In genomic region chr2:215619989-215620388, GRCh38 we compare ENCODE assay signal across 9 cellular contexts.
DNase-seq lines count a peak whose midpoint lies in the region; ATAC-seq and TF ChIP-seq lines count a peak whose summit lies in the region.
"Had no signal": no experiment of that assay in that cellular context is flagged by ENCODE, and none has a peak within 500 bp of the region (broad histone marks: within the 10 kb centered on the region; RNA-seq: fewer than 3 reads in every experiment).

No MANE protein-coding gene starts in this region.

- peak overlapping the region; percentile 23; the same call in 1 of the 2 replicates for H3K27ac ChIP-seq in VCaP

- peaks cover 65% of the 10 kb centered on the region for H3K4me1 ChIP-seq in Caco-2

- H3K27me3 Mint-ChIP-seq in Caco-2 (ENCODE audit: insufficient read depth, unreplicated experiment) = no peaks in the 10 kb centered on the region
- H3K27me3 Mint-ChIP-seq in effector memory CD8-positive, alpha-beta T cell = peaks cover 11 to 20% of the 10 kb centered on the region in 2 donors

- BruUV-seq in Caco-2 (replicated peaks; lab: Mats Ljungman, UMichigan) = TSS peak; percentile 50

- intact Hi-C loops in Caco-2 (cut with micrococcal nuclease; ENCODE audit: unreplicated experiment) = loop anchor here (1.0 to 10.0 kb wide), 10 partner anchors 64 to 305 kb away; partner anchors contain the start of gene ATIC

- H3K4me3 Mint-ChIP-seq in Caco-2 (ENCODE audit: unreplicated experiment) = peak overlapping the region; percentile 68
- H3K4me3 Mint-ChIP-seq in effector memory CD8-positive, alpha-beta T cell = no peak overlapping the region

- peaks cover 54% of the 10 kb centered on the region for H3K4me1 Mint-ChIP-seq in Caco-2 (ENCODE audit: low read depth, unreplicated experiment)
- peaks cover 0 to 1% of the 10 kb centered on the region in 2 donors for H3K4me1 Mint-ChIP-seq in effector memory CD8-positive, alpha-beta T cell (ENCODE audit: low read depth in 2 of 2)

- H3K9me3 Mint-ChIP-seq in Caco-2 (ENCODE audit: unreplicated experiment) = peaks cover 10% of the 10 kb centered on the region
- peaks cover 0 to 2% of the 10 kb centered on the region in 2 donors for H3K9me3 Mint-ChIP-seq in effector memory CD8-positive, alpha-beta T cell

- H3K27ac Mint-ChIP-seq in Caco-2 (ENCODE audit: unreplicated experiment) = peak overlapping the region; percentile 95
- no peak overlapping the region for H3K27ac Mint-ChIP-seq in effector memory CD8-positive, alpha-beta T cell

- TF ChIP-seq CTCF in Caco-2 (IDR thresholded peaks at IDR 0.05; ENCODE audit: insufficient read depth in 1 of 2, low read depth in 1 of 2, low read length in 1 of 2, severe bottlenecking in 1 of 2, unreplicated experiment in 1 of 2) (no peak), VCaP (conservative IDR thresholded peaks at IDR 0.05) (no peak)

- no peaks in the 10 kb centered on the region; the same call in 1 of the 2 replicates for H3K36me3 ChIP-seq in Caco-2 (ENCODE audit: control insufficient read depth, insufficient read depth, low read length)

- H3K9me3 ChIP-seq in Caco-2 = peaks cover 7% of the 10 kb centered on the region

- no peak for ATAC-seq in effector memory CD8-positive, alpha-beta T cell (replicated peaks)
- ATAC-seq in GM19395 (IDR thresholded peaks at IDR 0.05; ENCODE audit: unreplicated experiment) = no peak

- no peaks in the 10 kb centered on the region for H3K27me3 ChIP-seq in Caco-2 (replicated peaks; ENCODE audit: control insufficient read depth, insufficient read depth, low read length)

- DNase-seq in Caco-2 (peak; percentile 58 to 73), LoVo (ENCODE audit: low spot score) (peak; percentile 65), mucosa of gallbladder (ENCODE audit: low spot score) (peak; percentile 83), ureter (ENCODE audit: low spot score) (no peak)
- DNase-seq in central memory CD4-positive, alpha-beta T cell = no peak
- DNase-seq in effector memory CD8-positive, alpha-beta T cell = no peak
- DNase-seq: stimulated activated CD4-positive, alpha-beta T cell treated with anti-CD3 and anti-CD28 coated beads, Interleukin-4, amount 100 ng/mL, for 4 hours had no signal

- H3K4me3 ChIP-seq in Caco-2 (ENCODE audit: low read depth, low read length) = no peak overlapping the region

- POLR2A ChIA-PET in Caco-2 (lab: Charles Lee) = interaction anchor here (0.5 to 1.6 kb wide), 2 partner anchors 42 to 183 kb away, joined by 3 to 4 read pairs; no protein-coding TSS in a partner anchor

- CTCF ChIA-PET in Caco-2 (lab: Charles Lee) = no interaction called here

- peaks cover 27% of the 10 kb centered on the region for H3K36me3 Mint-ChIP-seq in Caco-2 (ENCODE audit: insufficient read depth, unreplicated experiment)
- no peaks in the 10 kb centered on the region for H3K36me3 Mint-ChIP-seq in effector memory CD8-positive, alpha-beta T cell (ENCODE audit: insufficient read depth)

Comparison
In these comparisons a context has a peak if more than half of its experiments do, and no peak if none do; other contexts are left out.
1. DNase-seq: peak in Caco-2 (2 of 2), LoVo (single experiment) and mucosa of gallbladder (single experiment); none in central memory CD4-positive, alpha-beta T cell (single experiment), effector memory CD8-positive, alpha-beta T cell (0 of 3) and ureter (single experiment).